ENCODE assay signal across 9 cellular contexts in the genomic region with DNA sequence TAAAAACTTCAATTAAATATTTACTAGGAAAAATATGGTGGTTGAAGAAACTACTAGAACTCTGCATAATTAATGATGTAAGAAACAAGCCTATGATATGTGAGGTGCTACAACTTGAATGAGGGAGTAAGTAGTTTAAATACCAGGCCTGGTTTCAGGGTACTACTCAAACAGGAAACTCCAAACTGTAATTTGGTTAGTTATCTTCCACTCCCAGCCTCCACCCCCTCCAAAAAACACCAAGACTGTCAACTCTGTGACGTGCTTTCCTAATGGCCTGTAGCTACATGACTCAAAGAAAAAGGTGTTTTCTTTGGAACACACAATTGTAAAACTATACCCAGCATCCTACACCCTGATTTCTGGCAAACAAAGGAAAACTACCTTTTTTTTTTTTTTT. TPM values are rescaled to one million over a fixed set of nuclear protein-coding genes. Genes with fewer than 3 reads are reported as not detected.
DNase-seq lines count a peak whose midpoint lies in the region; ATAC-seq and TF ChIP-seq lines count a peak whose summit lies in the region.
"Had no signal": no experiment of that assay in that cellular context is flagged by ENCODE, and none has a peak within 500 bp of the region (broad histone marks: within the 10 kb centered on the region; RNA-seq: fewer than 3 reads in every experiment).

No MANE protein-coding gene starts in this region.

- ATAC-seq in HG03342 (IDR thresholded peaks at IDR 0.05; ENCODE audit: unreplicated experiment) (peak; percentile 66), left lung (peak; percentile 26)
- ATAC-seq in activated T-cell treated with anti-CD3 and anti-CD28 coated beads, Interleukin-2, amount 50 U/mL, for 72 hours (replicated peaks in 1 of 2) = peak; percentile 98 to 99

- peaks cover 0 to 4% of the 10 kb centered on the region in 2 donors for H3K36me3 ChIP-seq in left lung

- TF ChIP-seq CTCF in left lung (IDR thresholded peaks at IDR 0.05) = no peak
- no peak for TF ChIP-seq CTCF in CD14-positive monocyte (IDR thresholded peaks at IDR 0.05)

- peak overlapping the region; percentile 82 for H3K27ac Mint-ChIP-seq in activated T-cell treated with anti-CD3 and anti-CD28 coated beads, Interleukin-2, amount 50 U/mL, for 72 hours
- peak overlapping the region in 1 of 7 donors; percentile 43 for H3K27ac Mint-ChIP-seq in CD14-positive monocyte

- DNase-seq in Daoy (ENCODE audit: low read depth) (peak; percentile 89), left lung (no peak), CD14-positive monocyte (ENCODE audit: low spot score) (no peak), SKM-1 treated with dmso at 0.1 percent for 144 hours (lab: John Stamatoyannopoulos, UW; ENCODE audit: unreplicated experiment) (no peak), DMS153 (lab: John Stamatoyannopoulos, UW) (no peak), NCI-H1105 treated with DMSO at 0.1 percent for 48 hours (lab: John Stamatoyannopoulos, UW) (no peak)
- peak; percentile 66 to 68 for DNase-seq in activated T-cell treated with anti-CD3 and anti-CD28 coated beads, Interleukin-2, amount 50 U/mL, for 72 hours
- DNase-seq: NCI-H187 treated with DMSO at 0.1 percent for 48 hours had no signal

- peaks cover 24% of the 10 kb centered on the region for H3K4me1 Mint-ChIP-seq in activated T-cell treated with anti-CD3 and anti-CD28 coated beads, Interleukin-2, amount 50 U/mL, for 72 hours (ENCODE audit: low read depth)
- H3K4me1 Mint-ChIP-seq in CD14-positive monocyte = no peaks in the 10 kb centered on the region

- H3K36me3 Mint-ChIP-seq in activated T-cell treated with anti-CD3 and anti-CD28 coated beads, Interleukin-2, amount 50 U/mL, for 72 hours (ENCODE audit: insufficient read depth in 2 of 2) = no peaks in the 10 kb centered on the region
- H3K36me3 Mint-ChIP-seq in CD14-positive monocyte = peaks cover 19 to 21% of the 10 kb centered on the region in 2 donors

- H3K9me3 ChIP-seq in left lung = no peaks in the 10 kb centered on the region

- no peaks in the 10 kb centered on the region for H3K9me3 Mint-ChIP-seq in activated T-cell treated with anti-CD3 and anti-CD28 coated beads, Interleukin-2, amount 50 U/mL, for 72 hours
- H3K9me3 Mint-ChIP-seq in CD14-positive monocyte = peaks cover 0 to 2% (median 0%) of the 10 kb centered on the region in 7 donors

- H3K4me1 ChIP-seq in left lung = peaks cover 0 to 6% of the 10 kb centered on the region in 2 donors

- no peaks in the 10 kb centered on the region for H3K27me3 ChIP-seq in left lung

- peak overlapping the region in 1 of 2 donors; percentile 58 for H3K4me3 Mint-ChIP-seq in activated T-cell treated with anti-CD3 and anti-CD28 coated beads, Interleukin-2, amount 50 U/mL, for 72 hours
- no peak overlapping the region for H3K4me3 Mint-ChIP-seq in CD14-positive monocyte

- no peaks in the 10 kb centered on the region for H3K27me3 Mint-ChIP-seq in activated T-cell treated with anti-CD3 and anti-CD28 coated beads, Interleukin-2, amount 50 U/mL, for 72 hours (ENCODE audit: low read depth)
- peaks cover 0 to 1% (median 0%) of the 10 kb centered on the region in 3 donors for H3K27me3 Mint-ChIP-seq in CD14-positive monocyte (ENCODE audit: low read depth in 3 of 3)

- H3K4me3 ChIP-seq in left lung = no peak overlapping the region

- intact Hi-C loops in left lung (cut with DNase I) (no loop called here), CD14-positive monocyte (cut with micrococcal nuclease) (no loop called here)

- no peak overlapping the region for H3K27ac ChIP-seq in left lung

RNA-seq across cellular contexts. Expression of a gene that starts 55.9 kb away (rescaled TPM):
- total RNA-seq in Daoy (2014; rRNA removed; shearing (Covaris generic)) = 81.5 and 96.8 TPM in 2 replicates
- total RNA-seq in activated T-cell treated with anti-CD3 and anti-CD28 coated beads, Interleukin-2, amount 50 U/mL, for 72 hours = 10 to 100 TPM; 45.3 to 48.3 TPM
- 10 to 100 TPM; 35.5 to 36.3 TPM for total RNA-seq in left lung
- polyA plus RNA-seq in CD14-positive monocyte = 10 to 100 TPM in 1 of 2 donors, 1 to 10 TPM in 1; 8.7 to 10.6 TPM

Comparison
In these comparisons a context has a peak if more than half of its experiments do, and no peak if none do; other contexts are left out.
1. DNase-seq: peak in Daoy (single experiment) and activated T-cell treated with anti-CD3 and anti-CD28 coated beads, Interleukin-2, amount 50 U/mL, for 72 hours (2 of 2); none in left lung (0 of 2), CD14-positive monocyte (single experiment), SKM-1 treated with dmso at 0.1 percent for 144 hours (single experiment), DMS153 (single experiment) and NCI-H1105 treated with DMSO at 0.1 percent for 48 hours (single experiment).
2. ATAC-seq: peak in every context shown above with its lines; median percentile 98 in activated T-cell treated with anti-CD3 and anti-CD28 coated beads, Interleukin-2, amount 50 U/mL, for 72 hours; 66 in HG03342; 26 in left lung.